Comparison of ENCODE assay signal across 28 cellular contexts in the genomic region with DNA sequence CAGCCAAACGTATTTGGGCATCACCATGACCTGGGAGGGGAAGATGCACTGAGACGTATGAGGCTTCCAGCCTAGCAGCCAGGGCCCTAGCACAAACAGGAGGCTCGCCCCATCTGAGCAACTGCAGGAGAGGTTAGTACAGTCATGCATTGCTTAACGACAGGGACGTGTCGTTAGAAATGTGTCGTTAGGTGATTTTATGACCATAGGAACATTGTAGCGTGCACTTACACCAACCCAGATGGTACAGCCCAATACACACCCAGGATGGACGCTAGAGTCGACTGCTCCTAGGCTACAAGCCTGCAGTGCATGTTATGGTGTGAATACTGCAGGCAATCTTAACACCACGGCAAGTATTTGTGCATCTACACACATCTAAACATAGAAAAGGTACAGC. TPM values are rescaled to one million over a fixed set of nuclear protein-coding genes. Genes with fewer than 3 reads are reported as not detected.
A peak's percentile ranks its signal among the peaks of the same experiment; 100 is the strongest.
DNase-seq lines count a peak whose midpoint lies in the region; ATAC-seq, FAIRE-seq and TF ChIP-seq lines count a peak whose summit lies in the region.
"Had no signal": no experiment of that assay in that cellular context is flagged by ENCODE, and none has a peak within 500 bp of the region (broad histone marks: within the 10 kb centered on the region; RNA-seq: fewer than 3 reads in every experiment).

No MANE protein-coding gene starts in this region.

- H3K27ac ChIP-seq in HEK293 (ENCODE audit: extremely low read depth, low read depth, low read length) (no peak overlapping the region), osteoblast (ENCODE audit: low read depth, low read length) (no peak overlapping the region)

- peak; percentile 90 for FAIRE-seq in bronchial epithelial cell (lab: Jason Lieb, UNC)
- FAIRE-seq: GM12878, RCC 7860 had no signal

- ATAC-seq in HG02588 (IDR thresholded peaks at IDR 0.05; ENCODE audit: unreplicated experiment) (no peak), HG03095 (IDR thresholded peaks at IDR 0.05; ENCODE audit: unreplicated experiment) (no peak), GM21717 (IDR thresholded peaks at IDR 0.05; ENCODE audit: unreplicated experiment) (no peak), left cardiac atrium (no peak)
- ATAC-seq: GM12878, GM23338 had no signal

- H2AFZ ChIP-seq in osteoblast (ENCODE audit: low read length) = no peak overlapping the region
- H2AFZ ChIP-seq: GM23338 had no signal

- CTCF ChIA-PET in HEK293 (lab: Yijun Ruan, JAX) = no interaction called here

- no peak overlapping the region for H3K4me3 ChIP-seq in HEK293 (ENCODE audit: low read depth, low read length)
- H3K4me3 ChIP-seq in bronchial epithelial cell (ENCODE audit: low read depth, low read length) = no peak overlapping the region
- no peak overlapping the region for H3K4me3 ChIP-seq in osteoblast (ENCODE audit: insufficient read depth, low read length)
- H3K4me3 ChIP-seq: GM12878, GM23338, HAP-1 had no signal

- H4K20me1 ChIP-seq in osteoblast (ENCODE audit: insufficient read depth, low read length) = no peaks in the 10 kb centered on the region

- no peak overlapping the region for H3K4me2 ChIP-seq in osteoblast (ENCODE audit: insufficient read depth, low read length)
- H3K4me2 ChIP-seq: GM23338 had no signal

- TF ChIP-seq CTCF in HEK293 (tag by site-specific recombination; IDR thresholded peaks at IDR 0.05) = no peak
- TF ChIP-seq CTCF in bronchial epithelial cell (IDR thresholded peaks at IDR 0.05; ENCODE audit: insufficient read depth, low read length, severe bottlenecking) = no peak
- TF ChIP-seq CTCF in osteoblast (IDR thresholded peaks at IDR 0.05; ENCODE audit: extremely low read depth, low read depth, low read length) = no peak

- no peaks in the 10 kb centered on the region for H3K79me2 ChIP-seq in osteoblast (ENCODE audit: insufficient read depth, low read length)

- H3K9me3 ChIP-seq in HEK293 (ENCODE audit: control insufficient read depth, insufficient read depth, low read depth, low read length) = no peaks in the 10 kb centered on the region
- no peaks in the 10 kb centered on the region for H3K9me3 ChIP-seq in osteoblast (ENCODE audit: low read depth, low read length)
- H3K9me3 ChIP-seq: BE2C, HAP-1 had no signal

- H3K4me1 ChIP-seq in HEK293 (ENCODE audit: control insufficient read depth, insufficient read depth, low read length) (peaks cover 5% of the 10 kb centered on the region), osteoblast (ENCODE audit: insufficient read depth, low read length) (peaks cover 8% of the 10 kb centered on the region)
- H3K4me1 ChIP-seq: BE2C, HAP-1 had no signal

- intact Hi-C loops in left cardiac atrium (cut with DNase I) = no loop called here

- POLR2A ChIA-PET in HEK293 (lab: Yijun Ruan, JAX) = no interaction called here

- DNase-seq in NOMO-1 (lab: John Stamatoyannopoulos, UW; ENCODE audit: unreplicated experiment in 2 of 2) (peak; percentile 75 to 82), bronchial epithelial cell (ENCODE audit: low read depth) (no peak), osteoblast (ENCODE audit: insufficient read length, low spot score, missing footprints) (peak; percentile 36), left cardiac atrium (no peak)
- DNase-seq: 8988T; ACHN; CD8-positive, alpha-beta memory T cell; DMS 273 treated with DMSO at 0.1 percent for 48 hours; DMS79; GDM1; KBM-7; NCI-H1048; NCI-H1417; NCI-H1694; NCI-H2081; NCI-H510A; NCI-H69 had no signal

- no peaks in the 10 kb centered on the region for H3K36me3 ChIP-seq in HEK293 (ENCODE audit: control insufficient read depth in 2 of 2, insufficient read depth in 1 of 2, low read length in 2 of 2)
- H3K36me3 ChIP-seq in bronchial epithelial cell (ENCODE audit: control insufficient read depth, insufficient read depth, low read length) = no peaks in the 10 kb centered on the region
- no peaks in the 10 kb centered on the region for H3K36me3 ChIP-seq in osteoblast (ENCODE audit: insufficient read depth, low read length)
- H3K36me3 ChIP-seq: BE2C, HAP-1 had no signal

- H3K27me3 ChIP-seq in bronchial epithelial cell (ENCODE audit: control insufficient read depth, insufficient read depth, low read length) (no peaks in the 10 kb centered on the region), osteoblast (ENCODE audit: insufficient read depth, low read length) (peaks cover 7% of the 10 kb centered on the region)
- H3K27me3 ChIP-seq: BE2C had no signal

TF ChIP-seq in HEK293, 187 proteins besides CTCF, POLR2A, EP300 and RAD21:
- TF ChIP-seq KLF16 (tag by site-specific recombination; IDR thresholded peaks at IDR 0.05) = no peak
- no peak for TF ChIP-seq WT1 (tag by site-specific recombination; IDR thresholded peaks at IDR 0.05)
- peak; percentile 66 for TF ChIP-seq PRDM10 (tag by site-specific recombination; IDR thresholded peaks at IDR 0.05)
- TF ChIP-seq, protein P1, sequence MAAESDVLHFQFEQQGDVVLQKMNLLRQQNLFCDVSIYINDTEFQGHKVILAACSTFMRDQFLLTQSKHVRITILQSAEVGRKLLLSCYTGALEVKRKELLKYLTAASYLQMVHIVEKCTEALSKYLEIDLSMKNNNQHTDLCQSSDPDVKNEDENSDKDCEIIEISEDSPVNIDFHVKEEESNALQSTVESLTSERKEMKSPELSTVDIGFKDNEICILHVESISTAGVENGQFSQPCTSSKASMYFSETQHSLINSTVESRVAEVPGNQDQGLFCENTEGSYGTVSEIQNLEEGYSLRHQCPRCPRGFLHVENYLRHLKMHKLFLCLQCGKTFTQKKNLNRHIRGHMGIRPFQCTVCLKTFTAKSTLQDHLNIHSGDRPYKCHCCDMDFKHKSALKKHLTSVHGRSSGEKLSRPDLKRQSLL (tag by site-specific recombination; IDR thresholded peaks at IDR 0.05) = no peak

RNA-seq across cellular contexts. Expression of gene CD177, which starts 9.3 kb away (rescaled TPM):
- total RNA-seq in bronchial epithelial cell (0.26 and 6.3 TPM in 2 replicates), osteoblast (under 0.01 TPM in 1 of 2 replicates, not detected in the other), left cardiac atrium (1 to 10 TPM in 1 of 2 donors, under 1 TPM in 1; 0.27 to 1.1 TPM)
- total RNA-seq: CD8-positive, alpha-beta memory T cell; GM12878; LHCN-M2 had no signal

RNA-seq across cellular contexts. Expression of gene TEX101, which starts 51.9 kb away (rescaled TPM):
- total RNA-seq in bronchial epithelial cell (0.26 TPM in 1 of 2 replicates, not detected in the other), osteoblast (not detected in 2 replicates), left cardiac atrium (not detected)
- total RNA-seq: CD8-positive, alpha-beta memory T cell; GM12878; GM23338; LHCN-M2; MCF 10A had no signal

Comparison
In these comparisons a context has a peak if more than half of its experiments do, and no peak if none do; other contexts are left out.
1. DNase-seq: peak in NOMO-1 (2 of 2) and osteoblast (single experiment); none in bronchial epithelial cell (single experiment) and left cardiac atrium (single experiment).